1 cellular context compared by ENCODE assay signal in genomic region chr10:3783313-3783689, GRCh38.
TF ChIP-seq lines count a peak whose summit lies in the region.

No MANE protein-coding gene starts in this region.

TF ChIP-seq in IMR-90, 13 proteins besides CTCF, POLR2A, EP300 and RAD21 (continued from another document):
- TF ChIP-seq USF2 (IDR thresholded peaks at IDR 0.05; ENCODE audit: low read depth, low read length) (no peak), CHD1 (IDR thresholded peaks at IDR 0.05; ENCODE audit: low read depth, low read length) (peak; percentile 12; the same call in 1 of the 2 replicates)
